ENCODE assay signal across 8 cellular contexts in the genomic region with DNA sequence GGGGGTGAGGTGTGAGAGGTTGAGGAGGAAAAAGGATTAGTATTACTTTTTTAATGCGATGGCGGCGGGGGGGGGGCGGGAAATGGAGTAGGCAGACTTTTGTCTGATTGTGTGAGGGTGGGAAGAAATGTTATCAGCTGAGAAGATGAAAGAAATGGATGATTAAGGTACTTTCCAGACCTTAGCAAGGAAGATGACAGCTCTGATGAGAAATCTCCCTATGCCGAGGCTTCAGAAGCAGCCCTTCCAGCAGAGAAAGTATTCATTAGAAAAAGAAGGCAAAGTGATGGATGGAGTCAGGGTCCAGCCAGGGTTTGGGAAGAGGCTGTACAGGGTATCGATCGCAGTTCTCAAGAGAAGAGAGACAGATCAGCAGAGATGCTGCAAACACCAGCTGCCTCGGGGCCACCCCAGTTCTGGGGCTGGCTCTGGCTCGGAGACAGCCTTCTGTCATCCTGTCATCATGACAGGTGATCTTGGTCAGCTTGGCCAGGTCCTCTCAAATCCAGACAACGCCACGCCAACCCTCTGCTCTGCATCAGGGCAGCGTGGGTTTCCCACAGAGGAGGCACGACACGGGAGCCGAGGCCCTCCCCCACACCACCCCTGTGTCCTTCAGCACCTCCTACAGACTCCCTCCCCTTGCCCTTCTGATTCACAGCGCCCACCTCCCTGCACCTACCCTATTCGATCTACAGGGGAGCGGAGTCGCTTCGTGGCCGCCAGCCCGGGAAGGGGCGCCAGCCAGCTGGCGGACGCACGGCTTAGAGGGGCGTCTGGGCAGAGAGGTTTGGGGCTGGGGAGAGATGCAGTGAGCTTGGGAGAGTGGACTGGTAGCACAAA.
DNase-seq lines count a peak whose midpoint lies in the region; ATAC-seq and TF ChIP-seq lines count a peak whose summit lies in the region.

No MANE protein-coding gene starts in this region.

- H3K27me3 ChIP-seq in DND-41 (ENCODE audit: insufficient read depth, low read length, poor library complexity) (peaks cover 7% of the 10 kb centered on the region), tibial artery (no peaks in the 10 kb centered on the region)

- peaks cover 9% of the 10 kb centered on the region for H3K36me3 ChIP-seq in DND-41 (ENCODE audit: insufficient read depth, low read length)
- H3K36me3 ChIP-seq in tibial artery, result peaks cover 0 to 13% (median 0%) of the 10 kb centered on the region in 3 donors

- ATAC-seq in DND-41 (ENCODE audit: insufficient read depth, low read depth) (peak; percentile 76), GM21515 (IDR thresholded peaks at IDR 0.05; ENCODE audit: unreplicated experiment) (peak; percentile 16)

- peak overlapping the region; percentile 63 to 93; a peak in 3 of 4 replicates for H3K4me3 ChIP-seq in DND-41 (ENCODE audit: low read depth in 1 of 2, low read length in 2 of 2)
- peak overlapping the region; percentile 60 for H3K4me3 ChIP-seq in WI38 (ENCODE audit: low read depth, low read length)
- H3K4me3 ChIP-seq in tibial artery, result peak overlapping the region; percentile 60 to 82

- H3K9me3 ChIP-seq in DND-41 (ENCODE audit: insufficient read depth, low read length, severe bottlenecking) (no peaks in the 10 kb centered on the region), tibial artery (no peaks in the 10 kb centered on the region)

- H3K27ac ChIP-seq in DND-41 (ENCODE audit: low read length) (peak overlapping the region; percentile 50), tibial artery (peak overlapping the region; percentile 53 to 97)

- no peak for DNase-seq in DND-41
- peak; percentile 62 for DNase-seq in HuH-7.5 (ENCODE audit: low spot score)
- peak; percentile 32 for DNase-seq in effector CD4-positive, alpha-beta T cell
- DNase-seq in midbrain (lab: John Stamatoyannopoulos, UW), result peak; percentile 67
- DNase-seq in tibial artery, result peak in 1 of 2 donors; percentile 73
- no peak for DNase-seq in NOMO-1 treated with dmso at 0.1 percent for 144 hours (lab: John Stamatoyannopoulos, UW; ENCODE audit: unreplicated experiment)

- peak overlapping the region; percentile 100 for H2AFZ ChIP-seq in DND-41 (ENCODE audit: low read depth, low read length)

- peak overlapping the region; percentile 99 for H3K4me2 ChIP-seq in DND-41 (ENCODE audit: insufficient read depth, low read length)

- H3K79me2 ChIP-seq in DND-41 (ENCODE audit: insufficient read depth, low read length), result peaks cover 11% of the 10 kb centered on the region

- peak overlapping the region; percentile 58 for H3K9ac ChIP-seq in DND-41 (ENCODE audit: low read depth, low read length)

- H4K20me1 ChIP-seq in DND-41 (ENCODE audit: insufficient read depth, low read length), result no peaks in the 10 kb centered on the region

- H3K4me1 ChIP-seq in DND-41 (ENCODE audit: insufficient read depth, low read length), result peaks cover 29% of the 10 kb centered on the region
- peaks cover 0 to 19% (median 16%) of the 10 kb centered on the region in 4 donors for H3K4me1 ChIP-seq in tibial artery

- TF ChIP-seq CTCF in DND-41 (IDR thresholded peaks at IDR 0.05; ENCODE audit: borderline replicate concordance, extremely low read depth, low read length, poor library complexity, severe bottlenecking) (peak; percentile 50), WI38 (IDR thresholded peaks at IDR 0.05; ENCODE audit: low read depth, low read length) (no peak), tibial artery (IDR thresholded peaks at IDR 0.05) (no peak)

- intact Hi-C loops in tibial artery (cut with DNase I; ENCODE audit: low total_unique reads), result loop anchor here (10.0 kb wide), 1 partner anchor 218 kb away; no protein-coding TSS in a partner anchor

Comparison
In these comparisons a context has a peak if more than half of its experiments do, and no peak if none do; other contexts are left out.
1. DNase-seq: peak in HuH-7.5 (single experiment), effector CD4-positive, alpha-beta T cell (single experiment) and midbrain (single experiment); none in DND-41 (single experiment) and NOMO-1 treated with dmso at 0.1 percent for 144 hours (single experiment).
2. Peak in every context shown above with its lines, with median percentiles within 50 percentile points of each other: H3K4me3 ChIP-seq.